In the genomic region with DNA sequence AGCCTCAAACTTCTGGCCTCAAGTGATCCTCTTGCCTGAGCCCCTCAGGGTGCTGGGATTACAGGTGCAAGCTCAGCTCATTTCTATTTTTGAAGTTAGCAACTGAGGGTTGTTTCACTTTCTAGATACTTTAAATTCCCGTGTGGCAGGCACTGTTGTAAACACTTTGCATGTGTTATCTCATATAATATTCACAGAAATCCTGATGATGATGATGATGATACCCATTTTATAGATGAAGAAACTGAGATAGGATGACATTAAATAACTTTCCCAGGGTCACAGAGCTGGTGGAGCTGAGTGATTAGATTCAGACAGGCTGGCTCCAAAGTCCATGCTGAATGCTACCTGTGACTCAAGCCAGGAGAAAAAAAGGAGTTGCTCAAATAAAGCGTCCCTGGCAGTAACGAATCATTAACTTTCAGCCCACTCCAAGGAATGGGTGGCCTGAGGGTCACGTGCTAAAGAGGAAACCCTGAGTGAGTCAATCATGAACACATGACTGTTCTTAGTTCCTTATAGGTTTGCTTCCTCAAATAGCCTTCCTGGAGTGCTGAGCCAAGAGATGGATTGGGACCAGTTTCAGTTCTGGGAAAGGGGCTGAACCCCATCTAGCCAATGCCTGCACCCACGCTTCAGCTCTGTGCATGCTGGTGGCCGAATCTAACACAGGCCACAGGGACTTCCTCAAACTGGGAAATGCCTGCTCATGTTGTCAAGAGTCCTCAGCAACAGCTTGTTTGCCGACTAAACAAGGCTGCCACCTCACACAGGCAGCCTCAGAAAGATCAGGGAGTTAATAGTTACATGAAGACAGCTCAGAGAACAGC, we compare ENCODE assay signal across 8 cellular contexts. TPM values are rescaled to one million over a fixed set of nuclear protein-coding genes. Genes with fewer than 3 reads are reported as not detected.
DNase-seq lines count a peak whose midpoint lies in the region; ATAC-seq and TF ChIP-seq lines count a peak whose summit lies in the region.

No MANE protein-coding gene starts in this region.

- intact Hi-C loops in activated T-helper 2 cell treated with anti-CD3 and anti-CD28 coated beads, Interferon-gamma antibody, Interleukin-2, Interleukin-4, amounts not matched to agents 10 μg/mL and 5 μg/mL and 100 μg/mL, durations not matched to agents 14 hours and 24 hours and 36 hours (cut with micrococcal nuclease) = no loop called here
- intact Hi-C loops in heart right ventricle (cut with DNase I) = no loop called here
- intact Hi-C loops in CD4-positive, alpha-beta memory T cell (cut with micrococcal nuclease) = no loop called here

- H3K4me3 ChIP-seq in BLaER1 treated with 17β-estradiol and CSF1 and Interleukin-3, amounts not matched to agents 10 nM and 100 nM = no peak overlapping the region
- H3K4me3 ChIP-seq in heart right ventricle = peak overlapping the region in 3 of 10 donors; percentile 5 to 21 (median 5)
- peak overlapping the region; percentile 57 for H3K4me3 ChIP-seq in rectal smooth muscle tissue (ENCODE audit: low read length)
- no peak overlapping the region for H3K4me3 ChIP-seq in CD4-positive, alpha-beta memory T cell (ENCODE audit: low read length in 2 of 2)

- H3K4me2 ChIP-seq in BLaER1 treated with 17β-estradiol and CSF1 and Interleukin-3, amounts not matched to agents 10 nM and 100 nM = peak overlapping the region; percentile 70 to 91 (median 76)

- H3K36me3 Mint-ChIP-seq in activated T-helper 2 cell treated with anti-CD3 and anti-CD28 coated beads, Interferon-gamma antibody, Interleukin-2, Interleukin-4, amounts not matched to agents 10 μg/mL and 5 μg/mL and 100 μg/mL, durations not matched to agents 14 hours and 24 hours and 36 hours (ENCODE audit: low read depth) = peaks cover 24% of the 10 kb centered on the region
- no peaks in the 10 kb centered on the region for H3K36me3 Mint-ChIP-seq in CD4-positive, alpha-beta memory T cell

- H3K27me3 ChIP-seq in BLaER1 treated with 17β-estradiol and CSF1 and Interleukin-3, amounts not matched to agents 10 nM and 100 nM = no peaks in the 10 kb centered on the region
- H3K27me3 ChIP-seq in heart right ventricle (no peaks in the 10 kb centered on the region), rectal smooth muscle tissue (ENCODE audit: control insufficient read depth, insufficient read depth, low read length) (no peaks in the 10 kb centered on the region)
- H3K27me3 ChIP-seq in CD4-positive, alpha-beta memory T cell (ENCODE audit: insufficient read depth, low read length) = no peaks in the 10 kb centered on the region

- no peaks in the 10 kb centered on the region for H3K9me3 Mint-ChIP-seq in activated T-helper 2 cell treated with anti-CD3 and anti-CD28 coated beads, Interferon-gamma antibody, Interleukin-2, Interleukin-4, amounts not matched to agents 10 μg/mL and 5 μg/mL and 100 μg/mL, durations not matched to agents 14 hours and 24 hours and 36 hours
- H3K9me3 Mint-ChIP-seq in CD4-positive, alpha-beta memory T cell = peaks cover 0 to 2% (median 0%) of the 10 kb centered on the region in 8 donors

- H3K36me3 ChIP-seq in BLaER1 treated with 17β-estradiol and CSF1 and Interleukin-3, amounts not matched to agents 10 nM and 100 nM = peaks cover 0 to 14% (median 0%) of the 10 kb centered on the region in 11 experiments; a peak in 2 of 22 replicates
- no peaks in the 10 kb centered on the region for H3K36me3 ChIP-seq in heart right ventricle
- no peaks in the 10 kb centered on the region for H3K36me3 ChIP-seq in rectal smooth muscle tissue (ENCODE audit: control insufficient read depth, insufficient read depth, low read length)
- H3K36me3 ChIP-seq in CD4-positive, alpha-beta memory T cell (ENCODE audit: insufficient read depth, low read length) = no peaks in the 10 kb centered on the region

- peak overlapping the region; percentile 79 for H3K27ac Mint-ChIP-seq in activated T-helper 2 cell treated with anti-CD3 and anti-CD28 coated beads, Interferon-gamma antibody, Interleukin-2, Interleukin-4, amounts not matched to agents 10 μg/mL and 5 μg/mL and 100 μg/mL, durations not matched to agents 14 hours and 24 hours and 36 hours
- peak overlapping the region in 2 of 7 donors; percentile 12 to 39 for H3K27ac Mint-ChIP-seq in CD4-positive, alpha-beta memory T cell

- H3K27me3 Mint-ChIP-seq in activated T-helper 2 cell treated with anti-CD3 and anti-CD28 coated beads, Interferon-gamma antibody, Interleukin-2, Interleukin-4, amounts not matched to agents 10 μg/mL and 5 μg/mL and 100 μg/mL, durations not matched to agents 14 hours and 24 hours and 36 hours (ENCODE audit: low read depth) = no peaks in the 10 kb centered on the region
- H3K27me3 Mint-ChIP-seq in CD4-positive, alpha-beta memory T cell = no peaks in the 10 kb centered on the region

- H4K20me1 ChIP-seq in BLaER1 treated with 17β-estradiol and CSF1 and Interleukin-3, amounts not matched to agents 10 nM and 100 nM = no peaks in the 10 kb centered on the region; a peak in 1 of 22 replicates

- H3K27ac ChIP-seq in BLaER1 treated with 17β-estradiol and CSF1 and Interleukin-3, amounts not matched to agents 10 nM and 100 nM = peak overlapping the region; percentile 84 to 99 (median 92)
- H3K27ac ChIP-seq in heart right ventricle = peak overlapping the region in 8 of 10 donors; percentile 10 to 82 (median 54)
- no peak overlapping the region for H3K27ac ChIP-seq in rectal smooth muscle tissue (ENCODE audit: low read depth, low read length)
- no peak overlapping the region for H3K27ac ChIP-seq in CD4-positive, alpha-beta memory T cell (ENCODE audit: low read depth, low read length)

- no peak for TF ChIP-seq CTCF in heart right ventricle (IDR thresholded peaks at IDR 0.05)

- peaks cover 0 to 7% (median 0%) of the 10 kb centered on the region in 11 experiments; a peak in 1 of 22 replicates for H3K9me3 ChIP-seq in BLaER1 treated with 17β-estradiol and CSF1 and Interleukin-3, amounts not matched to agents 10 nM and 100 nM (replicated peaks in 1 of 11)
- no peaks in the 10 kb centered on the region for H3K9me3 ChIP-seq in heart right ventricle
- no peaks in the 10 kb centered on the region for H3K9me3 ChIP-seq in CD4-positive, alpha-beta memory T cell (ENCODE audit: control insufficient read depth in 1 of 2, low read length in 2 of 2)

- POLR2A ChIA-PET in CD4-positive, alpha-beta memory T cell (lab: Charles Lee; ENCODE audit: partially characterized antibody) = no interaction called here

- DNase-seq in NCI-H187 treated with DMSO at 0.1 percent for 48 hours (lab: John Stamatoyannopoulos, UW) (peak; percentile 52), heart right ventricle (peak; percentile 57 to 80)
- DNase-seq in activated T-helper 2 cell treated with anti-CD3 and anti-CD28 coated beads, Interferon-gamma antibody, Interleukin-2, Interleukin-4, amounts not matched to agents 10 μg/mL and 5 μg/mL and 100 μg/mL, durations not matched to agents 14 hours and 24 hours and 36 hours (ENCODE audit: low spot score) = no peak
- no peak for DNase-seq in CD4-positive, alpha-beta memory T cell

- CTCF ChIA-PET in CD4-positive, alpha-beta memory T cell (lab: Charles Lee; ENCODE audit: partially characterized antibody) = no interaction called here

- H3K4me3 Mint-ChIP-seq in activated T-helper 2 cell treated with anti-CD3 and anti-CD28 coated beads, Interferon-gamma antibody, Interleukin-2, Interleukin-4, amounts not matched to agents 10 μg/mL and 5 μg/mL and 100 μg/mL, durations not matched to agents 14 hours and 24 hours and 36 hours (ENCODE audit: low read depth) = peak overlapping the region; percentile 11
- no peak overlapping the region for H3K4me3 Mint-ChIP-seq in CD4-positive, alpha-beta memory T cell

- H3K4me1 Mint-ChIP-seq in activated T-helper 2 cell treated with anti-CD3 and anti-CD28 coated beads, Interferon-gamma antibody, Interleukin-2, Interleukin-4, amounts not matched to agents 10 μg/mL and 5 μg/mL and 100 μg/mL, durations not matched to agents 14 hours and 24 hours and 36 hours (ENCODE audit: low read depth) = peaks cover 58% of the 10 kb centered on the region
- peaks cover 0 to 9% (median 5%) of the 10 kb centered on the region in 4 donors for H3K4me1 Mint-ChIP-seq in CD4-positive, alpha-beta memory T cell

- ATAC-seq in GM18517 (IDR thresholded peaks at IDR 0.05; ENCODE audit: unreplicated experiment) (peak; percentile 66), HG02884 (IDR thresholded peaks at IDR 0.05; ENCODE audit: unreplicated experiment) (peak; percentile 67), heart right ventricle (peak; percentile 90 to 97 (median 93))

- 15 to 16% methylated on average over 7 of the region's 7 CpGs for WGBS in heart right ventricle, 2 donors

- H3K4me1 ChIP-seq in BLaER1 treated with 17β-estradiol and CSF1 and Interleukin-3, amounts not matched to agents 10 nM and 100 nM = peaks cover 53 to 92% (median 65%) of the 10 kb centered on the region in 10 experiments
- H3K4me1 ChIP-seq in heart right ventricle (peaks cover 0 to 80% (median 10%) of the 10 kb centered on the region in 9 donors), rectal smooth muscle tissue (ENCODE audit: control insufficient read depth, insufficient read depth, low read length) (no peaks in the 10 kb centered on the region)
- H3K4me1 ChIP-seq in CD4-positive, alpha-beta memory T cell (ENCODE audit: insufficient read depth, low read length) = no peaks in the 10 kb centered on the region

- peak overlapping the region; percentile 14 to 89 (median 73); a peak in 21 of 22 replicates for H3K9ac ChIP-seq in BLaER1 treated with 17β-estradiol and CSF1 and Interleukin-3, amounts not matched to agents 10 nM and 100 nM
- H3K9ac ChIP-seq in rectal smooth muscle tissue (ENCODE audit: low read length) = no peak overlapping the region

RNA-seq across cellular contexts. Expression of gene RBM47, which starts 52.8 kb away (rescaled TPM):
- total RNA-seq in activated T-helper 2 cell treated with anti-CD3 and anti-CD28 coated beads, Interferon-gamma antibody, Interleukin-2, Interleukin-4, amounts not matched to agents 10 μg/mL and 5 μg/mL and 100 μg/mL, durations not matched to agents 14 hours and 24 hours and 36 hours = 32.9 and 34.8 TPM in 2 replicates
- 10 to 100 TPM in 1 of 10 donors, 1 to 10 TPM in 7, under 1 TPM in 2; 0.71 to 14.0 (median 2.5) TPM for total RNA-seq in heart right ventricle
- polyA plus RNA-seq in heart right ventricle = 1 to 10 TPM in 1 of 2 donors, under 1 TPM in 1; 0.41 to 1.8 TPM
- total RNA-seq in CD4-positive, alpha-beta memory T cell = 1 to 10 TPM; 1.5 TPM
- polyA plus RNA-seq in CD4-positive, alpha-beta memory T cell = under 1 TPM; 0.10 to 0.26 TPM

Comparison
In these comparisons a context has a peak if more than half of its experiments do, and no peak if none do; other contexts are left out.
1. H3K27ac ChIP-seq: peak in BLaER1 treated with 17β-estradiol and CSF1 and Interleukin-3, amounts not matched to agents 10 nM and 100 nM (11 of 11) and heart right ventricle (8 of 10); none in rectal smooth muscle tissue (single experiment) and CD4-positive, alpha-beta memory T cell (single experiment).
2. DNase-seq: peak in NCI-H187 treated with DMSO at 0.1 percent for 48 hours (single experiment) and heart right ventricle (2 of 2); none in activated T-helper 2 cell treated with anti-CD3 and anti-CD28 coated beads, Interferon-gamma antibody, Interleukin-2, Interleukin-4, amounts not matched to agents 10 μg/mL and 5 μg/mL and 100 μg/mL, durations not matched to agents 14 hours and 24 hours and 36 hours (single experiment) and CD4-positive, alpha-beta memory T cell (0 of 5).
3. Peak in every context shown above with its lines, with median percentiles within 50 percentile points of each other: ATAC-seq.